Comparison of ENCODE assay signal across 33 cellular contexts in the genomic region with DNA sequence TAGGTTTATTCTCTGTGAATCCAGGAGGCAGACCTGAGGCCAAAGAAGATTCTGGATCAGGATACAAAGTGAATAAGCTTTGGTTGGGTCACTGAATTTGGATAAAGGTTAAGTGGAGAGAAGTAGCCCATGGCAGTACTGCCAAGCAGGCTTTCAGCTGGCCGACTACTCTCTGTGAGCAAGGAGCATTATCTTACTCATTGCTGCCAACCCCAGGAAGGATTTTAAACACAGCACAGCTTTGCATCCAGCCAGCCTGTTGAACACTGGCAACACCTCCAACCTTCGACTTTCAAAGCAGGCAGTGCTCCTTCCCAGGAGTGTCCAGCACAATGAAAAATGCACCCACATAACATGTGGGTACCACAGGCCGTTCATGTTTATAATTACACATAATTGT.
"Had no signal": no experiment of that assay in that cellular context is flagged by ENCODE, and none has a peak within 500 bp of the region (broad histone marks: within the 10 kb centered on the region; RNA-seq: fewer than 3 reads in every experiment).

No MANE protein-coding gene starts in this region.

- FAIRE-seq: bronchial epithelial cell, TTC549 had no signal

- H3K27ac ChIP-seq: adrenal gland, ascending aorta, cardiac muscle cell, VCaP had no signal

- DNase-seq: activated B cell treated with CpG ODN at 0.5 μM for 24 hours; activated CD4-positive, alpha-beta memory T cell treated with anti-CD3 and anti-CD28 coated beads for 36 hours; activated CD4-positive, alpha-beta T cell treated with anti-CD3 and anti-CD28 coated beads for 4 hours; activated CD4-positive, alpha-beta T cell treated with anti-CD3 and anti-CD28 coated beads, Interleukin-2, amount 10 ng/mL, durations not matched to agents 24 days and 14 days; activated CD4-positive, alpha-beta T cell treated with anti-CD3 and anti-CD28 coated beads, Interleukin-2, amount 50 U/mL, for 1 hour; activated CD4-positive, alpha-beta T cell treated with anti-CD3 and anti-CD28 coated beads, Interleukin-2, amount 50 U/mL, for 4 hours; activated CD4-positive, CD25-positive, alpha-beta regulatory T cell treated with anti-CD3 and anti-CD28 coated beads, Interleukin-2, amount 50 U/mL, for 72 hours; activated CD8-positive, alpha-beta memory T cell treated with anti-CD3 and anti-CD28 coated beads, Interleukin-2, amount 50 U/mL, for 4 hours; activated CD8-positive, alpha-beta T cell treated with anti-CD3 and anti-CD28 coated beads for 36 hours; activated effector memory CD4-positive, alpha-beta T cell treated with anti-CD3 and anti-CD28 coated beads, Interleukin-2, amount 50 U/mL, for 16 hours; activated gamma-delta T cell treated with Interleukin-2 at 50 U/mL for 16 hours; activated naive CD4-positive, alpha-beta T cell; activated naive CD4-positive, alpha-beta T cell treated with anti-CD3 and anti-CD28 coated beads for 36 hours; activated naive CD4-positive, alpha-beta T cell treated with anti-CD3 and anti-CD28 coated beads, Interleukin-2, amount 50 U/mL, for 16 hours; activated naive CD8-positive, alpha-beta T cell treated with anti-CD3 and anti-CD28 coated beads for 36 hours; activated T-cell treated with anti-CD3 and anti-CD28 coated beads for 4 hours; activated T-cell treated with anti-CD3 and anti-CD28 coated beads, Interleukin-2, amount 50 U/mL, for 1 hour; activated T-cell treated with anti-CD3 and anti-CD28 coated beads, Interleukin-2, amount 50 U/mL, for 4 hours; activated T-cell treated with anti-CD3 and anti-CD28 coated beads, Interleukin-2, amount 50 U/mL, for 72 hours; adrenal gland; amniotic stem cell; anterior cingulate cortex; central memory CD4-positive, alpha-beta T cell; T-helper 1 cell; T-helper 2 cell; T-helper 9 cell had no signal

- H3K4me3 ChIP-seq: adrenal gland, ascending aorta, cardiac muscle cell had no signal

- H3K27me3 ChIP-seq: adrenal gland, ascending aorta, cardiac muscle cell had no signal

- ATAC-seq: activated CD8-positive, alpha-beta T cell treated with anti-CD3 and anti-CD28 coated beads for 36 hours; activated naive CD4-positive, alpha-beta T cell treated with anti-CD3 and anti-CD28 coated beads, Interleukin-2, amount 50 U/mL, for 72 hours; activated T-cell treated with anti-CD3 and anti-CD28 coated beads, Interleukin-2, amount 50 U/mL, for 4 hours; activated T-cell treated with anti-CD3 and anti-CD28 coated beads, Interleukin-2, amount 50 U/mL, for 72 hours; activated T-helper 17 cell treated with anti-CD3 and anti-CD28 coated beads, Interleukin-2, amount 50 U/mL, for 72 hours had no signal

- H3K9me3 ChIP-seq: adrenal gland, ascending aorta had no signal

- H3K4me1 ChIP-seq: adrenal gland, ascending aorta had no signal

- H3K36me3 ChIP-seq: adrenal gland, ascending aorta, cardiac muscle cell had no signal
